17 cellular contexts compared by ENCODE assay signal in the genomic region with DNA sequence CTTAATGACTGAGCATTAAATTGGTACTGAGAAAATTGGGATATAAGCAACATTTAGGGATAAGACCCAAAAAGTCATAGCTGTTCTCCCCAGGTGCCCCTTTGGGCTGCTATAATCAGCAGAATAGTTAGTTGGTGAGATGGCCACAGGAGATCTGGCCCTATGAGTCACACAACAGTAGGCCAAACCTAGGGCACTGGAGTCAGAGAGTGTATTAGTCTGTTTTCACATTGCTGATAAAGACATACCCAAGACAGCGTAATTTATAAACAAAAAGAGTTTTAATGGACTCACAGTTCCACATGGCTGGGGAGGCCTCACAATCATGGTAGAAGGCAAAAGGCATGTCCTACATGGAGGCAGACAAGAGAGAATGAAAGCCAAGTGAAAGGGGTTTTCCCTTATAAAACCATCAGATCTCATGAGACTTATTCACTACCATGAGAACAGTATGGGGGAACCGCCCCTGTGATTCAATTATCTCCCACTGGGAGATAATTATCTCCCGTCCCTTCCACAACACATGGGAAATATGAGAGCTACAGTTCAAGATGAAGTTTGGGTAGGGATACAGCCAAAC.
A peak's percentile ranks its signal among the peaks of the same experiment; 100 is the strongest.
DNase-seq lines count a peak whose midpoint lies in the region; TF ChIP-seq lines count a peak whose summit lies in the region.
"Had no signal": no experiment of that assay in that cellular context is flagged by ENCODE, and none has a peak within 500 bp of the region (broad histone marks: within the 10 kb centered on the region; RNA-seq: fewer than 3 reads in every experiment).

No MANE protein-coding gene starts in this region.

- in situ Hi-C loops in Caki2 (cut with HindIII; ENCODE audit: low pct_unique_long_range_greater_than_20kb, low sequenced_read_pairs), result no loop called here
- in situ Hi-C loops in transverse colon (cut with MboI; ENCODE audit: low pct_ligation_motif_present in 1 of 4, low pct_unique_long_range_greater_than_20kb in 1 of 4, low sequenced_read_pairs in 3 of 4), result no loop called here

- H3K36me3 ChIP-seq in colonic mucosa (no peaks in the 10 kb centered on the region), transverse colon (no peaks in the 10 kb centered on the region)
- H3K36me3 ChIP-seq: HAP-1 had no signal

- no peak for TF ChIP-seq EP300 in transverse colon (IDR thresholded peaks at IDR 0.05; ENCODE audit: low read depth)

- H3K27me3 ChIP-seq in colonic mucosa, result no peaks in the 10 kb centered on the region
- no peaks in the 10 kb centered on the region for H3K27me3 ChIP-seq in transverse colon

- no peak overlapping the region for H3K9ac ChIP-seq in colonic mucosa (ENCODE audit: low read depth in 2 of 2, low read length in 2 of 2)

- H3K4me1 ChIP-seq in colonic mucosa (no peaks in the 10 kb centered on the region), transverse colon (peaks cover 0 to 9% (median 0%) of the 10 kb centered on the region in 4 donors)
- H3K4me1 ChIP-seq: HAP-1 had no signal

- H3K9me3 ChIP-seq in colonic mucosa (no peaks in the 10 kb centered on the region), transverse colon (no peaks in the 10 kb centered on the region)
- H3K9me3 ChIP-seq: HAP-1 had no signal

- TF ChIP-seq CTCF in colonic mucosa (IDR thresholded peaks at IDR 0.05) (no peak), transverse colon (IDR thresholded peaks at IDR 0.05) (no peak)

- intact Hi-C loops in colonic mucosa (cut with DNase I), result no loop called here
- intact Hi-C loops in transverse colon (cut with DNase I; ENCODE audit: low total_unique reads), result no loop called here

- H3K27ac ChIP-seq in colonic mucosa (peak overlapping the region; percentile 33), transverse colon (peak overlapping the region; percentile 32 to 55 (median 42))
- H3K27ac ChIP-seq: C4-2B had no signal

- 82 to 89% methylated on average over 3 of the region's 3 CpGs for WGBS in transverse colon (ENCODE audit: low coverage in 1 of 2), 2 donors

- no peak for TF ChIP-seq POLR2A in transverse colon (IDR thresholded peaks at IDR 0.05)

- DNase-seq in Caki2 (ENCODE audit: low read depth), result peak; percentile 80
- DNase-seq in NCI-H226, result peak; percentile 56
- DNase-seq in colonic mucosa, result no peak
- DNase-seq in transverse colon, result no peak
- DNase-seq in stimulated activated CD4-positive, alpha-beta T cell treated with anti-CD3 and anti-CD28 coated beads, Interleukin-12 subunit alpha, Interleukin-12 subunit beta, amount 100 ng/mL, for 4 hours, result no peak
- no peak for DNase-seq in NCI-H526 (lab: John Stamatoyannopoulos, UW)
- no peak for DNase-seq in NCI-H1105 (lab: John Stamatoyannopoulos, UW)
- DNase-seq: DMS 273 treated with DMSO at 0.1 percent for 48 hours; DND-41; KG1; NCI-H1436; NCI-H2029; NK-92 treated with Interleukin-12 subunit alpha and Interleukin-12 subunit beta, amount 100 ng/mL, for 24 hours; Right ventricle myocardium superior; SW 1271 had no signal

- H3K4me3 ChIP-seq in colonic mucosa, result no peak overlapping the region
- no peak overlapping the region for H3K4me3 ChIP-seq in transverse colon
- H3K4me3 ChIP-seq: HAP-1 had no signal

Comparison
In these comparisons a context has a peak if more than half of its experiments do, and no peak if none do; other contexts are left out.
1. DNase-seq: peak in Caki2 (single experiment) and NCI-H226 (single experiment); none in colonic mucosa (single experiment), transverse colon (single experiment), stimulated activated CD4-positive, alpha-beta T cell treated with anti-CD3 and anti-CD28 coated beads, Interleukin-12 subunit alpha, Interleukin-12 subunit beta, amount 100 ng/mL, for 4 hours (single experiment), NCI-H526 (0 of 2) and NCI-H1105 (single experiment).